20 cellular contexts compared by ENCODE assay signal in genomic region chr6:31163922-31164321, GRCh38. TPM values are rescaled to one million over a fixed set of nuclear protein-coding genes. Genes with fewer than 3 reads are reported as not detected.
DNase-seq lines count a peak whose midpoint lies in the region; ATAC-seq, FAIRE-seq and TF ChIP-seq lines count a peak whose summit lies in the region.
"Had no signal": no experiment of that assay in that cellular context is flagged by ENCODE, and none has a peak within 500 bp of the region (broad histone marks: within the 10 kb centered on the region; RNA-seq: fewer than 3 reads in every experiment).

No MANE protein-coding gene starts in this region.

- TF ChIP-seq POLR2A in GM12891 (IDR thresholded peaks at IDR 0.05; ENCODE audit: low read depth, low read length): no peak

- no peak overlapping the region for H3K4me3 ChIP-seq in kidney (ENCODE audit: low read length in 2 of 2)
- H3K4me3 ChIP-seq: suprapubic skin had no signal

- DNase-seq in GM12891 (ENCODE audit: insufficient read length, low spot score): no peak
- peak; percentile 39 for DNase-seq in HT-29 (ENCODE audit: low spot score)
- DNase-seq in amniotic epithelial cell (ENCODE audit: low read depth): peak; percentile 34
- DNase-seq in kidney: no peak
- no peak for DNase-seq in 8988T
- DNase-seq in AG08396 (ENCODE audit: low spot score): no peak
- DNase-seq: activated CD8-positive, alpha-beta T cell treated with anti-CD3 and anti-CD28 coated beads for 36 hours; activated T-cell treated with anti-CD3 and anti-CD28 coated beads, Interleukin-2, amount 50 U/mL, for 24 hours; mesenchymal stem cell; naive thymus-derived CD8-positive, alpha-beta T cell; NCI-H1930; SHP77; small intestine; stimulated activated CD8-positive, alpha-beta memory T cell treated with anti-CD3 and anti-CD28 coated beads, Interleukin-4, amount 100 ng/mL, for 48 hours had no signal

- no peaks in the 10 kb centered on the region for H3K9me3 ChIP-seq in kidney (ENCODE audit: control insufficient read depth in 1 of 2, low read length in 2 of 2)
- H3K9me3 ChIP-seq: suprapubic skin had no signal

- intact Hi-C loops in kidney (cut with DNase I): no loop called here

- TF ChIP-seq CTCF in kidney (IDR thresholded peaks at IDR 0.05; ENCODE audit: borderline replicate concordance, extremely low read depth, insufficient read depth): no peak

- H3K4me1 ChIP-seq in kidney (ENCODE audit: control insufficient read depth in 1 of 2, insufficient read depth in 1 of 2, low read depth in 1 of 2, low read length in 2 of 2): peaks cover 1 to 12% of the 10 kb centered on the region in 2 donors

- no peak overlapping the region for H3K9ac ChIP-seq in kidney (ENCODE audit: low read length in 2 of 2)

- FAIRE-seq in GM12891 (lab: Jason Lieb, UNC): peak; percentile 40
- no peak for FAIRE-seq in kidney (lab: Jason Lieb, UNC)
- FAIRE-seq: small intestine had no signal

- no peaks in the 10 kb centered on the region for H3K36me3 ChIP-seq in kidney (ENCODE audit: control insufficient read depth in 1 of 2, insufficient read depth in 2 of 2, low read length in 2 of 2)

- peak overlapping the region; percentile 42 to 47 for H3K27ac ChIP-seq in kidney (ENCODE audit: low read depth in 2 of 2, low read length in 2 of 2)
- H3K27ac ChIP-seq: suprapubic skin had no signal

- ATAC-seq in HG02588 (IDR thresholded peaks at IDR 0.05; ENCODE audit: unreplicated experiment): no peak
- ATAC-seq: activated CD8-positive, alpha-beta T cell treated with anti-CD3 and anti-CD28 coated beads for 36 hours; naive thymus-derived CD8-positive, alpha-beta T cell had no signal

TF ChIP-seq in GM12891, 5 proteins besides CTCF, POLR2A, EP300 and RAD21:
- TF ChIP-seq POLR2AphosphoS5 (IDR thresholded peaks at IDR 0.05; ENCODE audit: low read depth, low read length) (no peak), PAX5 (IDR thresholded peaks at IDR 0.05; ENCODE audit: insufficient read depth, low read length, severe bottlenecking) (no peak), POU2F2 (IDR thresholded peaks at IDR 0.05; ENCODE audit: low read depth, low read length) (no peak), TAF1 (IDR thresholded peaks at IDR 0.05; ENCODE audit: low read depth, low read length) (no peak), SPI1 (IDR thresholded peaks at IDR 0.05; ENCODE audit: low read depth, low read length) (no peak)

RNA-seq across cellular contexts. Expression of gene TCF19, which starts 5.5 kb away (rescaled TPM):
- 39.2 TPM for polyA plus RNA-seq in GM12891 (2012; ENCODE audit: low read depth, missing spikeins)
- 71.7 and 80.8 TPM in 2 replicates for total RNA-seq in HT-29 (2014; rRNA removed; shearing (Covaris generic))
- 7.1 TPM for total RNA-seq in kidney
- polyA plus RNA-seq in kidney (ENCODE audit: insufficient read depth, low read depth, low replicate concordance): 5.1 TPM

RNA-seq across cellular contexts. Expression of gene CCHCR1, which starts 6.3 kb away (rescaled TPM):
- polyA plus RNA-seq in GM12891 (2012; ENCODE audit: low read depth, missing spikeins): 28.3 TPM
- total RNA-seq in HT-29 (2014; rRNA removed; shearing (Covaris generic)): 30.8 and 38.0 TPM in 2 replicates
- 26.2 TPM for total RNA-seq in kidney
- polyA plus RNA-seq in kidney (ENCODE audit: insufficient read depth, low read depth, low replicate concordance): 24.1 TPM

RNA-seq across cellular contexts. Expression of gene POU5F1, which starts 6.6 kb away (rescaled TPM):
- 5.1 TPM for polyA plus RNA-seq in GM12891 (2012; ENCODE audit: low read depth, missing spikeins)
- 1.7 and 2.6 TPM in 2 replicates for total RNA-seq in HT-29 (2014; rRNA removed; shearing (Covaris generic))
- 19.9 TPM for total RNA-seq in kidney
- polyA plus RNA-seq in kidney (ENCODE audit: insufficient read depth, low read depth, low replicate concordance): 7.9 TPM
- total RNA-seq: activated CD8-positive, alpha-beta T cell treated with anti-CD3 and anti-CD28 coated beads for 36 hours; dermis microvascular lymphatic vessel endothelial cell; G401; T-helper 1 cell treated with Interleukin-12 subunit alpha and Interleukin-12 subunit beta and Interleukin-4 antibody, amounts not matched to agents 30 ng/mL and 1 ng/mL, for 36 hours had no signal
- polyA plus RNA-seq: naive thymus-derived CD8-positive, alpha-beta T cell had no signal

RNA-seq across cellular contexts. Expression of gene PSORS1C2, which starts 25.1 kb away (rescaled TPM):
- polyA plus RNA-seq in GM12891 (2012; ENCODE audit: low read depth, missing spikeins): not detected
- total RNA-seq in HT-29 (2014; rRNA removed; shearing (Covaris generic)): not detected in 2 replicates
- total RNA-seq in kidney: not detected
- not detected for polyA plus RNA-seq in kidney (ENCODE audit: insufficient read depth, low read depth, low replicate concordance)
- total RNA-seq: activated CD8-positive, alpha-beta T cell treated with anti-CD3 and anti-CD28 coated beads for 36 hours; dermis microvascular lymphatic vessel endothelial cell; G401; naive thymus-derived CD8-positive, alpha-beta T cell; T-helper 1 cell treated with Interleukin-12 subunit alpha and Interleukin-12 subunit beta and Interleukin-4 antibody, amounts not matched to agents 30 ng/mL and 1 ng/mL, for 36 hours had no signal
- polyA plus RNA-seq: BJ; naive thymus-derived CD8-positive, alpha-beta T cell; small intestine had no signal

RNA-seq across cellular contexts. Expression of gene CDSN, which starts 43.7 kb away (rescaled TPM):
- not detected for polyA plus RNA-seq in GM12891 (2012; ENCODE audit: low read depth, missing spikeins)
- 0.08 TPM in 1 of 2 replicates, not detected in the other for total RNA-seq in HT-29 (2014; rRNA removed; shearing (Covaris generic))
- total RNA-seq in kidney: 0.13 TPM
- not detected for polyA plus RNA-seq in kidney (ENCODE audit: insufficient read depth, low read depth, low replicate concordance)
- total RNA-seq: activated CD8-positive, alpha-beta T cell treated with anti-CD3 and anti-CD28 coated beads for 36 hours; G401; naive thymus-derived CD8-positive, alpha-beta T cell; T-helper 1 cell treated with Interleukin-12 subunit alpha and Interleukin-12 subunit beta and Interleukin-4 antibody, amounts not matched to agents 30 ng/mL and 1 ng/mL, for 36 hours had no signal
- polyA plus RNA-seq: BJ; naive thymus-derived CD8-positive, alpha-beta T cell had no signal

Comparison
In these comparisons a context has a peak if more than half of its experiments do, and no peak if none do; other contexts are left out.
1. DNase-seq: peak in HT-29 (single experiment) and amniotic epithelial cell (single experiment); none in GM12891 (single experiment), kidney (single experiment), 8988T (single experiment) and AG08396 (single experiment).